ENCODE assay signal across 8 cellular contexts in the genomic region with DNA sequence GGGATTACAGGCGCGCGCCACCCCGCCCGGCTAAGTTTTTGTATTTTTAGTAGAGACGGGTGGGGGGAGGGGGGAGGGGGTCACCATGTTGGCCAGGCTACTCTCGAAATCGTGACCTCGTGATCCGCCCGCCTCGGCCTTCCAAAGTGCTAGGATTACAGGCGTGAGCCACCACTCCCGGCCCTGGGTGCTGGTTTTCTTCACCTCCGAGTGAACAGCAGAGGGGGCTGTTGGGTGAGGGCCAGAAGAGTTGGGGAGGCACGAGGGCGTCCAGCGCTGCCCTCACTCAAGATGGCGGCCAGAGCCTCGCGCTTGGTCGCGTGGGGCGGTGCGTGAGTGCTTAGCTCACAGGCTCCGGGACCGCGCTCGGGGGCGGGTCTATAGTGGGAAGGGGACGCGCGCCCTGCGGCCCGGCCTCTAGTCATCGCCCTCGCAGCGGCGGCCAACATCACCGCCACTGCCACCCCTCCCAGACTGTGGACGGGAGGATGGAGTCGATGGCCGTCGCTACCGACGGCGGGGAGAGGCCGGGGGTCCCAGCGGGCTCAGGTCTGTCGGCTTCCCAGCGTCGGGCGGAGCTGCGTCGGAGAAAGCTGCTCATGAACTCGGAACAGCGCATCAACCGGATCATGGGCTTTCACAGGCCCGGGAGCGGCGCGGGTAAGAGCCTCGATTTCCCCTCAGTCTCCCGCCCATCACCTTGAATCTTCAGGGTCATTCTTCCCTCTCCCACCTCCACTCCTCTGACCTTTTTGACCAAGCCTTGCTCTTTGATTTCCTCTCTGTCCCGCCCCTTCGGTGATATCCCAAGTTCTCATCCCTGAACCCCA. TPM values are rescaled to one million over a fixed set of nuclear protein-coding genes. Genes with fewer than 3 reads are reported as not detected.
A peak's percentile ranks its signal among the peaks of the same experiment; 100 is the strongest.
DNase-seq lines count a peak whose midpoint lies in the region; ATAC-seq and TF ChIP-seq lines count a peak whose summit lies in the region.

TSS of gene CAMLG (plus strand) at position 416 of the 830 bp plus-strand sequence. CDS start at position 489, 73 bp downstream.

- H3K4me3 ChIP-seq in left ventricle myocardium inferior (peak within 1 kb of the TSS; percentile 95), prostate gland (peak within 1 kb of the TSS; percentile 83 to 88), urinary bladder (ENCODE audit: low read depth, low read length) (peak within 1 kb of the TSS; percentile 79)

- DNase-seq in GM13977 (ENCODE audit: low spot score) (peak; percentile 92), NCI-H1694 (lab: John Stamatoyannopoulos, UW) (peak; percentile 95), amygdala (lab: John Stamatoyannopoulos, UW) (peak; percentile 47 to 98 (median 94)), left ventricle myocardium inferior (peak; percentile 99), prostate gland (ENCODE audit: low spot score) (peak; percentile 98)

- H3K36me3 ChIP-seq in left ventricle myocardium inferior, result peaks cover 14% of the 10 kb centered on the region
- no peaks in the 10 kb centered on the region for H3K36me3 ChIP-seq in prostate gland
- peaks cover 2% of the 10 kb centered on the region for H3K36me3 ChIP-seq in urinary bladder (ENCODE audit: insufficient read depth)

- in situ Hi-C loops in GM13977 (cut with MboI; ENCODE audit: low pct_unique_long_range_greater_than_20kb, low sequenced_read_pairs, unreplicated experiment), result no loop called here

- TF ChIP-seq CTCF in GM13977 (IDR thresholded peaks at IDR 0.05; ENCODE audit: extremely low read depth, insufficient read depth, missing control alignments) (peak; percentile 84), left ventricle myocardium inferior (IDR thresholded peaks at IDR 0.05; ENCODE audit: borderline replicate concordance) (peak; percentile 71), prostate gland (IDR thresholded peaks at IDR 0.05) (peak in 3 of 4 experiments; percentile 43 to 67 (median 60))

- H3K27me3 ChIP-seq in left ventricle myocardium inferior (ENCODE audit: low read depth) (no peaks in the 10 kb centered on the region), prostate gland (replicated peaks; ENCODE audit: insufficient read depth) (no peaks in the 10 kb centered on the region)

- H3K9me3 ChIP-seq in left ventricle myocardium inferior (replicated peaks) (no peaks in the 10 kb centered on the region), prostate gland (no peaks in the 10 kb centered on the region)

- H3K4me3 Mint-ChIP-seq in T-helper 1 cell treated with Interleukin-12 subunit alpha and Interleukin-12 subunit beta and Interleukin-4 antibody, amounts not matched to agents 30 μg/mL and 1 μg/mL, for 36 hours, result peak within 1 kb of the TSS; percentile 95

- H3K36me3 Mint-ChIP-seq in T-helper 1 cell treated with Interleukin-12 subunit alpha and Interleukin-12 subunit beta and Interleukin-4 antibody, amounts not matched to agents 30 μg/mL and 1 μg/mL, for 36 hours (ENCODE audit: low read depth), result peaks cover 7% of the 10 kb centered on the region

- peak; percentile 93 for ATAC-seq in HG02884 (IDR thresholded peaks at IDR 0.05; ENCODE audit: unreplicated experiment)

- peak within 1 kb of the TSS; percentile 90 for H3K27ac Mint-ChIP-seq in T-helper 1 cell treated with Interleukin-12 subunit alpha and Interleukin-12 subunit beta and Interleukin-4 antibody, amounts not matched to agents 30 μg/mL and 1 μg/mL, for 36 hours

- intact Hi-C loops in left ventricle myocardium inferior (cut with micrococcal nuclease) (no loop called here), prostate gland (cut with DNase I) (loop anchor here (2.0 kb wide), 1 partner anchor 166 kb away; the partner anchor contains the start of gene PCBD2)

- peak; percentile 96 for TF ChIP-seq POLR2A in prostate gland (IDR thresholded peaks at IDR 0.05)

- H3K9me3 Mint-ChIP-seq in T-helper 1 cell treated with Interleukin-12 subunit alpha and Interleukin-12 subunit beta and Interleukin-4 antibody, amounts not matched to agents 30 μg/mL and 1 μg/mL, for 36 hours, result no peaks in the 10 kb centered on the region

- peaks cover 21% of the 10 kb centered on the region for H3K4me1 Mint-ChIP-seq in T-helper 1 cell treated with Interleukin-12 subunit alpha and Interleukin-12 subunit beta and Interleukin-4 antibody, amounts not matched to agents 30 μg/mL and 1 μg/mL, for 36 hours (ENCODE audit: low read depth)

- H3K27ac ChIP-seq in left ventricle myocardium inferior (replicated peaks) (peak within 1 kb of the TSS; percentile 98), prostate gland (peak within 1 kb of the TSS; percentile 91 to 95), urinary bladder (ENCODE audit: low read depth) (peak within 1 kb of the TSS; percentile 91)

- H3K27me3 Mint-ChIP-seq in T-helper 1 cell treated with Interleukin-12 subunit alpha and Interleukin-12 subunit beta and Interleukin-4 antibody, amounts not matched to agents 30 μg/mL and 1 μg/mL, for 36 hours (ENCODE audit: low read depth), result no peaks in the 10 kb centered on the region

- H3K4me1 ChIP-seq in left ventricle myocardium inferior, result peaks cover 40% of the 10 kb centered on the region
- H3K4me1 ChIP-seq in prostate gland (replicated peaks), result peaks cover 8% of the 10 kb centered on the region
- H3K4me1 ChIP-seq in urinary bladder (ENCODE audit: insufficient read depth), result no peaks in the 10 kb centered on the region

- under 1% methylated on average over 45 of the region's 66 CpGs for WGBS in prostate gland
- WGBS in urinary bladder, result under 1% methylated on average over 66 of the region's 66 CpGs

RNA-seq across cellular contexts. Expression of gene CAMLG, which starts in this region (rescaled TPM):
- total RNA-seq in left ventricle myocardium inferior, result 20.2 TPM
- total RNA-seq in prostate gland, result 10 to 100 TPM; 26.4 to 31.3 TPM
- 44.0 TPM for total RNA-seq in urinary bladder
- polyA plus RNA-seq in urinary bladder, result 49.7 TPM

Comparison
In these comparisons a context has a peak if more than half of its experiments do, and no peak if none do; other contexts are left out.
1. Peak in every context shown above with its lines: DNase-seq, ATAC-seq, H3K4me3 ChIP-seq and H3K27ac ChIP-seq.